8 cellular contexts compared by ENCODE assay signal in the genomic region with DNA sequence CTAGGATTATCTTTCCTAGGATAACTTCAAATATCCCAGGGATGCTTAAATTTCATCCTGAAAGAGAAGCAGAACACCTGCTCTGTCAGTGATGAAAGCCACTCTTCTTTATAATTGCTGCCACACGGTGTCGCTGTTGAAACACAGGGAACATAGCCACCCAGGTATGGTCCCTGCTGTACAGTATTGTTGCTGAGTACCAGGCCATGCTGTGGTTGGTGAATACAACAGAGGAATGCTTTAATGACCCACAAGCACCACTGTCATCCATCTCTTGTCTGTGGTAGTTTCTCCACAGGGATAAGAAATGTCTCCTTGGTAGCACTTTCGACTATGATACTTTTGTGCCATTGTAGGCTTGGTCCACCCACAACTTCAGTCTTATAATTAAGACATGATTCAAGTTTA.
A peak's percentile ranks its signal among the peaks of the same experiment; 100 is the strongest.
DNase-seq lines count a peak whose midpoint lies in the region; ATAC-seq and TF ChIP-seq lines count a peak whose summit lies in the region.

No MANE protein-coding gene starts in this region.

- H3K36me3 ChIP-seq in MG63 (no peaks in the 10 kb centered on the region), heart left ventricle (no peaks in the 10 kb centered on the region)

- intact Hi-C loops in heart left ventricle (cut with DNase I): loop anchor here (1.0 to 10.0 kb wide), 11 partner anchors 115 to 267 kb away; partner anchors contain the start of gene SFRP4 (in 6 of the 10)

- no peaks in the 10 kb centered on the region for H3K36me3 Mint-ChIP-seq in activated naive CD4-positive, alpha-beta T cell treated with anti-CD3 and anti-CD28 coated beads, Interleukin-2, amount 50 U/mL, for 72 hours

- TF ChIP-seq POLR2A in heart left ventricle (IDR thresholded peaks at IDR 0.05): no peak

- H3K27me3 ChIP-seq in MG63 (no peaks in the 10 kb centered on the region), heart left ventricle (no peaks in the 10 kb centered on the region)

- ATAC-seq in GM21737 (IDR thresholded peaks at IDR 0.05; ENCODE audit: unreplicated experiment) (peak; percentile 75), SK-N-SH treated with all-trans-retinoic acid at 6 μM for 48 hours (peak; percentile 94), heart left ventricle (peak in 3 of 4 donors; percentile 71 to 82 (median 72)), HG02970 (IDR thresholded peaks at IDR 0.05; ENCODE audit: low FRiP score, unreplicated experiment) (no peak)
- peak; percentile 82 to 86 for ATAC-seq in activated naive CD4-positive, alpha-beta T cell treated with anti-CD3 and anti-CD28 coated beads, Interleukin-2, amount 50 U/mL, for 72 hours

- H3K9me3 Mint-ChIP-seq in activated naive CD4-positive, alpha-beta T cell treated with anti-CD3 and anti-CD28 coated beads, Interleukin-2, amount 50 U/mL, for 72 hours: no peaks in the 10 kb centered on the region

- H3K27ac Mint-ChIP-seq in activated naive CD4-positive, alpha-beta T cell treated with anti-CD3 and anti-CD28 coated beads, Interleukin-2, amount 50 U/mL, for 72 hours: no peak overlapping the region

- no peak overlapping the region for H3K27ac ChIP-seq in heart left ventricle

- H3K9me3 ChIP-seq in MG63 (no peaks in the 10 kb centered on the region), heart left ventricle (no peaks in the 10 kb centered on the region)

- no peaks in the 10 kb centered on the region for H3K4me1 ChIP-seq in heart left ventricle

- WGBS in heart left ventricle, 4 donors: 29 to 31% (median 30%) methylated on average over 3 of the region's 3 CpGs

- DNase-seq in EL (peak; percentile 51), MG63 (peak; percentile 32), heart left ventricle (peak in 4 of 5 donors; percentile 28 to 56 (median 34)), renal cortical epithelial cell (ENCODE audit: low read depth) (peak; percentile 61)
- DNase-seq in activated naive CD4-positive, alpha-beta T cell treated with anti-CD3 and anti-CD28 coated beads, Interleukin-2, amount 50 U/mL, for 72 hours (ENCODE audit: low spot score in 2 of 2): peak in 1 of 2 donors; percentile 78

- no peak overlapping the region for H3K4me3 ChIP-seq in MG63
- no peak overlapping the region for H3K4me3 ChIP-seq in heart left ventricle

- TF ChIP-seq CTCF in heart left ventricle (IDR thresholded peaks at IDR 0.05): peak; percentile 54 to 88 (median 76)

TF ChIP-seq in SK-N-SH treated with all-trans-retinoic acid at 6 μM for 48 hours, 23 proteins besides CTCF, POLR2A, EP300 and RAD21:
- no peak for TF ChIP-seq CREB5 (CRISPR knock-in tag; IDR thresholded peaks at IDR 0.05; ENCODE audit: low read depth)
- TF ChIP-seq BACH2 (CRISPR knock-in tag; IDR thresholded peaks at IDR 0.05; ENCODE audit: borderline replicate concordance): no peak
- no peak for TF ChIP-seq ARNTL (CRISPR knock-in tag; IDR thresholded peaks at IDR 0.05; ENCODE audit: borderline replicate concordance, low read depth)
- TF ChIP-seq CSDC2 (CRISPR knock-in tag; IDR thresholded peaks at IDR 0.05): no peak
- TF ChIP-seq CSRNP3 (CRISPR knock-in tag; IDR thresholded peaks at IDR 0.05): no peak
- TF ChIP-seq ZFP30 (CRISPR knock-in tag; IDR thresholded peaks at IDR 0.05): no peak
- TF ChIP-seq ESRRG (CRISPR knock-in tag; IDR thresholded peaks at IDR 0.05): no peak
- no peak for TF ChIP-seq TOX (CRISPR knock-in tag; IDR thresholded peaks at IDR 0.05; ENCODE audit: borderline replicate concordance)
- TF ChIP-seq PPARA (CRISPR knock-in tag; IDR thresholded peaks at IDR 0.05; ENCODE audit: borderline replicate concordance): no peak
- no peak for TF ChIP-seq GLIS3 (CRISPR knock-in tag; IDR thresholded peaks at IDR 0.05)
- no peak for TF ChIP-seq ZNF8 (CRISPR knock-in tag; IDR thresholded peaks at IDR 0.05)
- TF ChIP-seq ZFP3 (CRISPR knock-in tag; IDR thresholded peaks at IDR 0.05): no peak
- TF ChIP-seq SNAI2 (CRISPR knock-in tag; IDR thresholded peaks at IDR 0.05): no peak
- TF ChIP-seq OSR1 (CRISPR knock-in tag; IDR thresholded peaks at IDR 0.05): no peak
- TF ChIP-seq POU6F1 (CRISPR knock-in tag; IDR thresholded peaks at IDR 0.05; ENCODE audit: borderline replicate concordance, low read depth): no peak
- TF ChIP-seq, protein P1, sequence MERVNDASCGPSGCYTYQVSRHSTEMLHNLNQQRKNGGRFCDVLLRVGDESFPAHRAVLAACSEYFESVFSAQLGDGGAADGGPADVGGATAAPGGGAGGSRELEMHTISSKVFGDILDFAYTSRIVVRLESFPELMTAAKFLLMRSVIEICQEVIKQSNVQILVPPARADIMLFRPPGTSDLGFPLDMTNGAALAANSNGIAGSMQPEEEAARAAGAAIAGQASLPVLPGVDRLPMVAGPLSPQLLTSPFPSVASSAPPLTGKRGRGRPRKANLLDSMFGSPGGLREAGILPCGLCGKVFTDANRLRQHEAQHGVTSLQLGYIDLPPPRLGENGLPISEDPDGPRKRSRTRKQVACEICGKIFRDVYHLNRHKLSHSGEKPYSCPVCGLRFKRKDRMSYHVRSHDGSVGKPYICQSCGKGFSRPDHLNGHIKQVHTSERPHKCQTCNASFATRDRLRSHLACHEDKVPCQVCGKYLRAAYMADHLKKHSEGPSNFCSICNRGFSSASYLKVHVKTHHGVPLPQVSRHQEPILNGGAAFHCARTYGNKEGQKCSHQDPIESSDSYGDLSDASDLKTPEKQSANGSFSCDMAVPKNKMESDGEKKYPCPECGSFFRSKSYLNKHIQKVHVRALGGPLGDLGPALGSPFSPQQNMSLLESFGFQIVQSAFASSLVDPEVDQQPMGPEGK (CRISPR knock-in tag; IDR thresholded peaks at IDR 0.05; ENCODE audit: borderline replicate concordance): no peak
- TF ChIP-seq ZNF565 (CRISPR knock-in tag; conservative IDR thresholded peaks at IDR 0.05; ENCODE audit: low read depth): no peak
- no peak for TF ChIP-seq RARB (CRISPR knock-in tag; IDR thresholded peaks at IDR 0.05)
